ENCODE assay signal across 31 cellular contexts in the genomic region with DNA sequence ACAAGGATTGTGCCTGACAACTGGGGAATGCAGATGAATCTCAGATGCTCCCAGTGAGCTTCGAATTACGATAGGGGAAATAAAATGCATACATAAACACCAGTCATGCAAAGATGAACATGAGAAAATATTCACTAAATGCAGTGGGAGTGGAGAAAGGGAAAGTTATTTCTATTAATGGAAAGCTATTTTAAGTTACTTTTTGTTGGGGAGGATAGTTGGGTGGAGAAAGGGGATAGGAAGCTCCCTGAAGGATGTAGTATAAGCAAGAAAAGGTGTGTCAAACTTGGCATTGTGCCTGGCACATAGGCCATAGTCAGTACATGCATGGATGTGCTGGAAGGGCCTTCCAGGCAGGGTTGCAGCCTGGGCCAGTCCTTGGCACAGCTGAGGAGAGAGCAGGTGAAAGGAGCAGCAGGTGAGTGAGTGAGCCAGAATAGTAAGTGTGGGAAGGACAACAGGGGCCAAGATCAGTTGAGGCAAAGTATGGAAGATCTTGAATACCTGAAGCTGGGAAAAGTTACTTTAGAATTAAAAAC. TPM values are rescaled to one million over a fixed set of nuclear protein-coding genes. Genes with fewer than 3 reads are reported as not detected.
DNase-seq lines count a peak whose midpoint lies in the region; ATAC-seq, FAIRE-seq and TF ChIP-seq lines count a peak whose summit lies in the region.
"Had no signal": no experiment of that assay in that cellular context is flagged by ENCODE, and none has a peak within 500 bp of the region (broad histone marks: within the 10 kb centered on the region; RNA-seq: fewer than 3 reads in every experiment).

No MANE protein-coding gene starts in this region.

- CTCF ChIA-PET in HepG2 (lab: Yijun Ruan, JAX; ENCODE audit: low intra/inter-chr PET ratio, low total read pairs), result no interaction called here

- H3K27me3 Mint-ChIP-seq in stimulated activated naive B cell treated with anti-CD40 and anti-IgM and Interleukin-4, amounts not matched to agents 10 μg/mL and 1 μg/mL and 100 μg/mL, for 72 hours, result no peaks in the 10 kb centered on the region
- H3K27me3 Mint-ChIP-seq: activated naive CD8-positive, alpha-beta T cell treated with anti-CD3 and anti-CD28 coated beads for 36 hours; B cell; CD8-positive, alpha-beta memory T cell; central memory CD8-positive, alpha-beta T cell; stimulated activated memory B cell treated with anti-CD40 and anti-IgM and Interleukin-4, amounts not matched to agents 10 μg/mL and 1 μg/mL and 100 μg/mL, for 72 hours had no signal

- DNase-seq in HepG2 (ENCODE audit: low spot score), result no peak
- no peak for DNase-seq in right lobe of liver
- peak; percentile 70 for DNase-seq in cerebellar cortex (ENCODE audit: low spot score)
- DNase-seq in left colon, result peak in 1 of 2 donors; percentile 47
- no peak for DNase-seq in stimulated activated naive B cell treated with anti-CD40 and anti-IgM and Interleukin-4, amounts not matched to agents 10 μg/mL and 1 μg/mL and 100 μg/mL, for 72 hours
- DNase-seq in esophagus muscularis mucosa (ENCODE audit: extremely low spot score), result no peak
- no peak for DNase-seq in midbrain (lab: John Stamatoyannopoulos, UW)
- DNase-seq in foreskin melanocyte, result no peak
- DNase-seq: activated CD4-positive, alpha-beta T cell treated with anti-CD3 and anti-CD28 coated beads for 4 hours; activated CD8-positive, alpha-beta memory T cell treated with anti-CD3 and anti-CD28 coated beads for 24 hours; activated effector memory CD4-positive, alpha-beta T cell treated with Interleukin-2 at 50 U/mL for 16 hours; activated naive CD8-positive, alpha-beta T cell treated with anti-CD3 and anti-CD28 coated beads for 36 hours; CD8-positive, alpha-beta memory T cell; DMS153; effector CD4-positive, alpha-beta T cell; heart right ventricle; NCI-H1092 treated with DMSO at 0.1 percent for 48 hours; NCI-H2081; NCI-H345; NCI-H82; posterior cingulate gyrus; right cardiac atrium; stimulated activated CD4-positive, alpha-beta T cell treated with anti-CD3 and anti-CD28 coated beads, Interleukin-4, amount 100 ng/mL, for 24 hours; T-helper 2 cell; testis; uterus had no signal

- BruUV-seq in HepG2 (replicated peaks; lab: Mats Ljungman, UMichigan), result no TSS peak

- H3K27ac ChIP-seq in HepG2 (ENCODE audit: extremely low read length, insufficient read depth, low read length), result no peak overlapping the region
- no peak overlapping the region for H3K27ac ChIP-seq in right lobe of liver
- no peak overlapping the region for H3K27ac ChIP-seq in esophagus muscularis mucosa (replicated peaks in 1 of 4)
- H3K27ac ChIP-seq: ascending aorta, SK-N-MC, testis, uterus had no signal

- no peak for FAIRE-seq in HepG2 (lab: Jason Lieb, UNC)

- no peaks in the 10 kb centered on the region for H3K9me3 ChIP-seq in HepG2 (ENCODE audit: low read length)
- H3K9me3 ChIP-seq in right lobe of liver, result no peaks in the 10 kb centered on the region
- H3K9me3 ChIP-seq in esophagus muscularis mucosa, result no peaks in the 10 kb centered on the region
- H3K9me3 ChIP-seq: ascending aorta, heart right ventricle, testis, uterus had no signal

- peaks cover 24 to 38% of the 10 kb centered on the region in 2 donors for H3K36me3 Mint-ChIP-seq in stimulated activated naive B cell treated with anti-CD40 and anti-IgM and Interleukin-4, amounts not matched to agents 10 μg/mL and 1 μg/mL and 100 μg/mL, for 72 hours
- H3K36me3 Mint-ChIP-seq: activated naive CD8-positive, alpha-beta T cell treated with anti-CD3 and anti-CD28 coated beads for 36 hours had no signal

- no peaks in the 10 kb centered on the region for H3K4me1 Mint-ChIP-seq in stimulated activated naive B cell treated with anti-CD40 and anti-IgM and Interleukin-4, amounts not matched to agents 10 μg/mL and 1 μg/mL and 100 μg/mL, for 72 hours
- H3K4me1 Mint-ChIP-seq: activated naive CD8-positive, alpha-beta T cell treated with anti-CD3 and anti-CD28 coated beads for 36 hours; B cell; CD8-positive, alpha-beta memory T cell; central memory CD8-positive, alpha-beta T cell; stimulated activated memory B cell treated with anti-CD40 and anti-IgM and Interleukin-4, amounts not matched to agents 10 μg/mL and 1 μg/mL and 100 μg/mL, for 72 hours had no signal

- ATAC-seq in HepG2, result no peak
- ATAC-seq in right lobe of liver, result no peak
- peak; percentile 74 for ATAC-seq in left colon
- no peak for ATAC-seq in stimulated activated naive B cell treated with anti-CD40 and anti-IgM and Interleukin-4, amounts not matched to agents 10 μg/mL and 1 μg/mL and 100 μg/mL, for 72 hours (replicated peaks)
- ATAC-seq: heart right ventricle; right cardiac atrium; stimulated activated memory B cell treated with anti-CD40 and anti-IgM and Interleukin-4, amounts not matched to agents 10 μg/mL and 1 μg/mL and 100 μg/mL, for 72 hours had no signal

- TF ChIP-seq POLR2A in HepG2 (IDR thresholded peaks at IDR 0.05; ENCODE audit: insufficient read depth in 1 of 2, low read depth in 2 of 2, low read length in 2 of 2) (no peak), right lobe of liver (IDR thresholded peaks at IDR 0.05) (no peak), esophagus muscularis mucosa (IDR thresholded peaks at IDR 0.05; ENCODE audit: low read depth) (no peak)

- no peak overlapping the region for H3K4me2 ChIP-seq in HepG2 (ENCODE audit: low read depth, low read length)

- TF ChIP-seq EP300 in HepG2 (IDR thresholded peaks at IDR 0.05; ENCODE audit: low read depth in 2 of 2, low read length in 2 of 2) (no peak), HepG2 (CRISPR knock-in tag; IDR thresholded peaks at IDR 0.05; ENCODE audit: borderline replicate concordance) (no peak), esophagus muscularis mucosa (IDR thresholded peaks at IDR 0.05) (no peak)

- H3K4me1 ChIP-seq in HepG2 (ENCODE audit: insufficient read depth, low read length) (no peaks in the 10 kb centered on the region), right lobe of liver (no peaks in the 10 kb centered on the region), esophagus muscularis mucosa (peaks cover 0 to 13% (median 2%) of the 10 kb centered on the region in 4 donors)
- H3K4me1 ChIP-seq: ascending aorta, testis, uterus had no signal

- TF ChIP-seq CTCF in HepG2 (CRISPR knock-in tag; IDR thresholded peaks at IDR 0.05), result no peak
- no peak for TF ChIP-seq CTCF in right lobe of liver (IDR thresholded peaks at IDR 0.05)
- TF ChIP-seq CTCF in esophagus muscularis mucosa (IDR thresholded peaks at IDR 0.05), result no peak

- intact Hi-C loops in HepG2 (cut with micrococcal nuclease; ENCODE audit: unreplicated experiment) (no loop called here), right lobe of liver (cut with DNase I) (no loop called here), left colon (cut with DNase I, micrococcal nuclease) (no loop called here), esophagus muscularis mucosa (cut with DNase I) (no loop called here)

- H3K27ac Mint-ChIP-seq in stimulated activated naive B cell treated with anti-CD40 and anti-IgM and Interleukin-4, amounts not matched to agents 10 μg/mL and 1 μg/mL and 100 μg/mL, for 72 hours, result no peak overlapping the region
- H3K27ac Mint-ChIP-seq: activated naive CD8-positive, alpha-beta T cell treated with anti-CD3 and anti-CD28 coated beads for 36 hours; B cell; CD8-positive, alpha-beta memory T cell; stimulated activated memory B cell treated with anti-CD40 and anti-IgM and Interleukin-4, amounts not matched to agents 10 μg/mL and 1 μg/mL and 100 μg/mL, for 72 hours had no signal

- in situ Hi-C loops in HepG2 (cut with HindIII; ENCODE audit: extremely low pct_ligation_motif_present, low pct_unique_long_range_greater_than_20kb), result no loop called here

- 94% methylated on average over 2 of the region's 2 CpGs for WGBS in HepG2 (ENCODE audit: low lambda C conversion rate)
- WGBS in right lobe of liver (ENCODE audit: insufficient coverage, low coverage, low lambda C conversion rate, missing lambda C conversion rate), result 91% methylated on average over 2 of the region's 2 CpGs
- 68% methylated on average over 2 of the region's 2 CpGs for WGBS in esophagus muscularis mucosa

- H3K79me2 ChIP-seq in HepG2 (ENCODE audit: insufficient read depth, low read length), result no peaks in the 10 kb centered on the region

- H3K9ac ChIP-seq in HepG2 (ENCODE audit: insufficient read depth, low read depth, low read length), result no peak overlapping the region

- H4K20me1 ChIP-seq in HepG2 (ENCODE audit: insufficient read depth, low read length), result no peaks in the 10 kb centered on the region; the same call in 1 of the 2 replicates

- H3K36me3 ChIP-seq in HepG2 (replicated peaks in 1 of 2; ENCODE audit: control insufficient read depth in 1 of 2, insufficient read depth in 2 of 2, low read length in 2 of 2) (peaks cover 28 to 81% of the 10 kb centered on the region in 2 experiments), right lobe of liver (peaks cover 0 to 79% (median 41%) of the 10 kb centered on the region in 4 donors), esophagus muscularis mucosa (peaks cover 57 to 98% (median 68%) of the 10 kb centered on the region in 4 donors)
- H3K36me3 ChIP-seq: uterus had no signal

- POLR2A ChIA-PET in HepG2 (lab: Yijun Ruan, JAX), result no interaction called here

- H3K27me3 ChIP-seq in HepG2 (ENCODE audit: control insufficient read depth in 1 of 2, insufficient read depth in 2 of 2, low read length in 2 of 2) (no peaks in the 10 kb centered on the region), right lobe of liver (no peaks in the 10 kb centered on the region), esophagus muscularis mucosa (no peaks in the 10 kb centered on the region)
- H3K27me3 ChIP-seq: ascending aorta, heart right ventricle, testis, uterus had no signal

- H3K4me3 Mint-ChIP-seq in stimulated activated naive B cell treated with anti-CD40 and anti-IgM and Interleukin-4, amounts not matched to agents 10 μg/mL and 1 μg/mL and 100 μg/mL, for 72 hours, result no peak overlapping the region
- H3K4me3 Mint-ChIP-seq: activated naive CD8-positive, alpha-beta T cell treated with anti-CD3 and anti-CD28 coated beads for 36 hours; B cell; CD8-positive, alpha-beta memory T cell; central memory CD8-positive, alpha-beta T cell; stimulated activated memory B cell treated with anti-CD40 and anti-IgM and Interleukin-4, amounts not matched to agents 10 μg/mL and 1 μg/mL and 100 μg/mL, for 72 hours had no signal

- no peak overlapping the region for H3K4me3 ChIP-seq in HepG2 (replicated peaks in 1 of 3; ENCODE audit: insufficient read depth in 1 of 3, low read depth in 2 of 3, low read length in 3 of 3)
- no peak overlapping the region for H3K4me3 ChIP-seq in right lobe of liver
- H3K4me3 ChIP-seq in esophagus muscularis mucosa, result no peak overlapping the region
- H3K4me3 ChIP-seq: ascending aorta, heart right ventricle, SK-N-MC, testis, uterus had no signal

- TF ChIP-seq RAD21 in HepG2 (CRISPR knock-in tag; IDR thresholded peaks at IDR 0.05), result no peak

- no peaks in the 10 kb centered on the region for H3K9me3 Mint-ChIP-seq in stimulated activated naive B cell treated with anti-CD40 and anti-IgM and Interleukin-4, amounts not matched to agents 10 μg/mL and 1 μg/mL and 100 μg/mL, for 72 hours
- H3K9me3 Mint-ChIP-seq: activated naive CD8-positive, alpha-beta T cell treated with anti-CD3 and anti-CD28 coated beads for 36 hours; CD8-positive, alpha-beta memory T cell; central memory CD8-positive, alpha-beta T cell; stimulated activated memory B cell treated with anti-CD40 and anti-IgM and Interleukin-4, amounts not matched to agents 10 μg/mL and 1 μg/mL and 100 μg/mL, for 72 hours had no signal

- no peak overlapping the region for H2AFZ ChIP-seq in HepG2 (ENCODE audit: low read length)

RNA-seq across cellular contexts. Expression of gene PGD, which starts 57.7 kb away (rescaled TPM):
- total RNA-seq in HepG2 (2016; rRNA removed; fragmentation: Illumina TruSeq; extraction: Trizol) (210 and 242 TPM in 2 replicates), right lobe of liver (100 to 1,000 TPM in 1 of 6 experiments, 10 to 100 TPM in 5; 51.9 to 151 (median 72.0) TPM), left colon (100 to 1,000 TPM in 1 of 2 donors, 10 to 100 TPM in 1; 68.0 to 105 TPM), esophagus muscularis mucosa (10 to 100 TPM; 24.5 to 58.6 (median 51.9) TPM)
- 63.5 and 72.1 TPM in 2 replicates for total RNA-seq in HepG2 (2016; cell fraction: cytosol; rRNA removed; fragmentation: Illumina TruSeq; extraction: Trizol; ENCODE audit: low read depth)
- total RNA-seq in HepG2 (2016; cell fraction: insoluble cytoplasmic fraction; rRNA removed; fragmentation: Illumina TruSeq; extraction: Trizol), result 212 TPM in 2 replicates
- total RNA-seq in HepG2 (2016; cell fraction: membrane; rRNA removed; fragmentation: Illumina TruSeq; extraction: Trizol), result 131 and 149 TPM in 2 replicates
- total RNA-seq in HepG2 (2016; cell fraction: nucleus; rRNA removed; fragmentation: Illumina TruSeq; extraction: Trizol), result 134 TPM in 2 replicates
- polyA plus RNA-seq in HepG2 (2011; rRNA removed), result 64.8 and 67.5 TPM in 2 replicates
- 60.1 and 64.5 TPM in 2 replicates for polyA plus RNA-seq in HepG2 (2011; cell fraction: cytosol; rRNA removed)
- polyA plus RNA-seq in HepG2 (2011; cell fraction: nucleus; rRNA removed), result 37.3 and 39.4 TPM in 2 replicates
- polyA plus RNA-seq in HepG2 (2012), result 112 and 139 TPM in 2 replicates
- 80.6 and 88.6 TPM in 2 replicates for polyA plus RNA-seq in HepG2 (2016; cell fraction: cytosol; fragmentation: Illumina TruSeq; extraction: Trizol; ENCODE audit: low read depth)
- polyA plus RNA-seq in HepG2 (2016; cell fraction: insoluble cytoplasmic fraction; fragmentation: Illumina TruSeq; extraction: Trizol; ENCODE audit: low read depth), result 270 and 293 TPM in 2 replicates
- 132 and 155 TPM in 2 replicates for polyA plus RNA-seq in HepG2 (2016; cell fraction: membrane; fragmentation: Illumina TruSeq; extraction: Trizol; ENCODE audit: low read depth)
- 206 and 219 TPM in 2 replicates for polyA plus RNA-seq in HepG2 (2016; cell fraction: nucleus; fragmentation: Illumina TruSeq; extraction: Trizol; ENCODE audit: insufficient read depth, low read depth)
- polyA minus RNA-seq in HepG2 (2011; rRNA and poly(A)+ RNA removed; ENCODE audit: low replicate concordance), result 119 and 158 TPM in 2 replicates
- 59.4 and 61.6 TPM in 2 replicates for polyA minus RNA-seq in HepG2 (2011; cell fraction: cytosol; rRNA and poly(A)+ RNA removed)
- 35.2 and 45.2 TPM in 2 replicates for polyA minus RNA-seq in HepG2 (2011; cell fraction: nucleus; rRNA and poly(A)+ RNA removed)
